In the genomic region with DNA sequence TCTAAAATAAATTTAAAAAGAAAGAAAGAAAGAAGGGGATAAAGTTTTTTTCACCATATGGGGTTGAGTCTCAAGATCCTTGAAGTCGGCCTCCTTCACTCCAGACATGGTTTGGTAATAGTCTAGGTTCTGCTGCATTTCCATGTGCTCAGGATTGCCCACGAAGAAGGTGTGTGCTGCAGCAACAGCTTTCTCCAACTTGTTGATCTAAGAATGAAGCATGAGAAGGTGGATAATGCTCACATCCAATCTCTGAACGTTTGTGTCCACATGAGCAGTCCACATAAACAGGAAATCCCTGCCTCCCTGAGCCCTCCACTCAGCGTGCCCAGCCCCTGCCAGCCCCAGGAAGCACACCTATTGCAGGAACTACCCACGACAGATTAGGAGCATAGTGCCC, we compare ENCODE assay signal across 29 cellular contexts. TPM values are rescaled to one million over a fixed set of nuclear protein-coding genes. Genes with fewer than 3 reads are reported as not detected.
DNase-seq lines count a peak whose midpoint lies in the region; ATAC-seq and TF ChIP-seq lines count a peak whose summit lies in the region.
"Had no signal": no experiment of that assay in that cellular context is flagged by ENCODE, and none has a peak within 500 bp of the region (broad histone marks: within the 10 kb centered on the region; RNA-seq: fewer than 3 reads in every experiment).

No MANE protein-coding gene starts in this region.

- H2BK20ac ChIP-seq in IMR-90 (ENCODE audit: low read depth, low read length) = no peak overlapping the region

- H2AK5ac ChIP-seq in IMR-90 (ENCODE audit: low read depth, low read length) = no peak overlapping the region

- 0 out of 2 replicates have a peak overlapping the region, but pooled peaks have one; percentile 20 for H3K23ac ChIP-seq in IMR-90 (ENCODE audit: low read depth, low read length)

- no peak overlapping the region for H4K5ac ChIP-seq in IMR-90 (ENCODE audit: low read depth, low read length)

- H2AFZ ChIP-seq in IMR-90 (replicated peaks; ENCODE audit: low read length, poor library complexity) (no peak overlapping the region), mammary epithelial cell (ENCODE audit: low read depth, low read length) (peak overlapping the region; percentile 37)
- H2AFZ ChIP-seq: GM23338, PC-9 had no signal

- peaks cover 45% of the 10 kb centered on the region for H3K36me3 Mint-ChIP-seq in MCF 10A (ENCODE audit: insufficient read depth, unreplicated experiment)
- peaks cover 4% of the 10 kb centered on the region for H3K36me3 Mint-ChIP-seq in neural crest cell (ENCODE audit: low read depth)
- H3K36me3 Mint-ChIP-seq: IgD-negative memory B cell had no signal

- H3K14ac ChIP-seq in IMR-90 (replicated peaks; ENCODE audit: low read depth, low read length) = no peak overlapping the region

- no peak overlapping the region for H3K9ac ChIP-seq in IMR-90 (ENCODE audit: low read depth, low read length)
- H3K9ac ChIP-seq in mammary epithelial cell (ENCODE audit: insufficient read depth, low read length) = no peak overlapping the region

- intact Hi-C loops in breast epithelium (cut with DNase I; ENCODE audit: low total_unique reads) = no loop called here
- intact Hi-C loops in MCF 10A (cut with micrococcal nuclease) = no loop called here
- intact Hi-C loops in IMR-90 (cut with micrococcal nuclease) = loop anchor here (10.0 kb wide), 1 partner anchor 427 kb away; a partner anchor contains a TSS
- intact Hi-C loops in mammary epithelial cell (cut with micrococcal nuclease) = no loop called here

- H3K27ac ChIP-seq in breast epithelium (peak overlapping the region; percentile 28 to 45), IMR-90 (ENCODE audit: insufficient read depth, low read length) (no peak overlapping the region), mammary epithelial cell (ENCODE audit: insufficient read depth, low read depth, low read length) (no peak overlapping the region)
- H3K27ac ChIP-seq: A549, PC-9, SJSA1 had no signal

- no peak overlapping the region for H4K91ac ChIP-seq in IMR-90 (ENCODE audit: insufficient read depth, low read depth, low read length)

- POLR2A ChIA-PET in MCF 10A (lab: Yijun Ruan, JAX) (interaction anchor here (1.0 kb wide), 1 partner anchor 188 kb away, joined by 4 read pairs; no protein-coding TSS in a partner anchor), IMR-90 (lab: Charles Lee; ENCODE audit: unreplicated experiment) (interaction anchor here (0.6 kb wide), 1 partner anchor 40 kb away, joined by 5 read pairs; no protein-coding TSS in a partner anchor)

- TF ChIP-seq CTCF in breast epithelium (IDR thresholded peaks at IDR 0.05) = no peak
- TF ChIP-seq CTCF in MCF 10A (IDR thresholded peaks at IDR 0.05; ENCODE audit: unreplicated experiment) = no peak
- no peak for TF ChIP-seq CTCF in IMR-90 (conservative IDR thresholded peaks at IDR 0.05; ENCODE audit: low read depth, low read length)
- TF ChIP-seq CTCF in mammary epithelial cell (conservative IDR thresholded peaks at IDR 0.05 in 1 of 2, IDR thresholded peaks at IDR 0.05 in 1 of 2; ENCODE audit: extremely low read depth in 1 of 2, insufficient read depth in 1 of 2, low read depth in 1 of 2, low read length in 2 of 2) = no peak
- no peak for TF ChIP-seq CTCF in neural crest cell (conservative IDR thresholded peaks at IDR 0.05)

- peaks cover 19 to 31% of the 10 kb centered on the region in 2 experiments for H3K79me1 ChIP-seq in IMR-90 (ENCODE audit: low read depth in 1 of 2, low read length in 2 of 2)

- H3K4ac ChIP-seq in IMR-90 (ENCODE audit: low read depth, low read length) = no peak overlapping the region

- H4K20me1 ChIP-seq in IMR-90 (ENCODE audit: insufficient read depth, low read length) (peaks cover 32% of the 10 kb centered on the region), mammary epithelial cell (ENCODE audit: insufficient read depth, low read length) (no peaks in the 10 kb centered on the region)

- in situ Hi-C loops in IMR-90 (cut with MboI; ENCODE audit: low sequenced_read_pairs) (no loop called here), mammary epithelial cell (cut with MboI; ENCODE audit: low sequenced_read_pairs in 2 of 2) (no loop called here)

- no peak for ATAC-seq in IMR-90 (ENCODE audit: low read depth)
- no peak for ATAC-seq in GM18873 (IDR thresholded peaks at IDR 0.05; ENCODE audit: low FRiP score, unreplicated experiment)
- no peak for ATAC-seq in GM18907 (IDR thresholded peaks at IDR 0.05; ENCODE audit: unreplicated experiment)
- ATAC-seq: A549, GM23338 had no signal

- H3K18ac ChIP-seq in IMR-90 (ENCODE audit: low read depth, low read length) = no peak overlapping the region

- H3K9me3 ChIP-seq in breast epithelium (no peaks in the 10 kb centered on the region), IMR-90 (ENCODE audit: control insufficient read depth, insufficient read depth, low read length) (no peaks in the 10 kb centered on the region), mammary epithelial cell (replicated peaks; ENCODE audit: insufficient read depth, low read length) (no peaks in the 10 kb centered on the region)
- H3K9me3 ChIP-seq: A549, SJSA1 had no signal

- H3K9me3 Mint-ChIP-seq in MCF 10A (ENCODE audit: unreplicated experiment) (no peaks in the 10 kb centered on the region), neural crest cell (no peaks in the 10 kb centered on the region)
- H3K9me3 Mint-ChIP-seq: CD14-positive monocyte, GM23338, H9, HFFc6, IgD-negative memory B cell had no signal

- dilution Hi-C loops in IMR-90 (cut with HindIII; ENCODE audit: low sequenced_read_pairs, unreplicated experiment) = no loop called here
- dilution Hi-C loops in mammary epithelial cell (cut with HindIII; ENCODE audit: low sequenced_read_pairs) = no loop called here

- no peak for TF ChIP-seq RAD21 in IMR-90 (IDR thresholded peaks at IDR 0.05; ENCODE audit: low read length)

- H3K4me1 ChIP-seq in breast epithelium (peaks cover 0 to 5% of the 10 kb centered on the region in 2 donors), IMR-90 (ENCODE audit: control insufficient read depth, insufficient read depth, low read length) (no peaks in the 10 kb centered on the region; the same call in 1 of the 2 replicates), mammary epithelial cell (ENCODE audit: insufficient read depth, low read length) (peaks cover 19% of the 10 kb centered on the region)

- no peak overlapping the region for H2AK9ac ChIP-seq in IMR-90 (replicated peaks; ENCODE audit: low read depth, low read length, poor library complexity)

- DNase-seq in breast epithelium (ENCODE audit: low spot score in 2 of 2) = no peak
- no peak for DNase-seq in MCF 10A (ENCODE audit: unreplicated experiment)
- DNase-seq in IMR-90 = no peak
- no peak for DNase-seq in mammary epithelial cell
- DNase-seq in neural crest cell (ENCODE audit: low read depth, low spot score) = no peak
- no peak for DNase-seq in NCI-H146 treated with DMSO at 0.1 percent for 48 hours (lab: John Stamatoyannopoulos, UW; ENCODE audit: unreplicated experiment)
- DNase-seq: Calu3; DMS79 treated with DMSO at 0.1 percent for 48 hours; H9; HFFc6; MV-4-11; NCI-H1105; NCI-H1436 treated with DMSO at 0.1 percent for 48 hours; NCI-H1930; NCI-H2107; NCI-H524 treated with DMSO at 0.1 percent for 48 hours; NCI-H82; NK-92 treated with Interleukin-12 subunit alpha and Interleukin-12 subunit beta, amount 100 ng/mL, for 24 hours; PC-9; Right ventricle myocardium superior had no signal

- H3K36me3 ChIP-seq in breast epithelium = no peaks in the 10 kb centered on the region
- peaks cover 25% of the 10 kb centered on the region for H3K36me3 ChIP-seq in IMR-90 (ENCODE audit: control insufficient read depth, insufficient read depth, low read length)
- H3K36me3 ChIP-seq in mammary epithelial cell (ENCODE audit: insufficient read depth, low read length) = no peaks in the 10 kb centered on the region

- H4K8ac ChIP-seq in IMR-90 (ENCODE audit: low read depth in 2 of 2, low read length in 2 of 2) = no peak overlapping the region

- no CpG with 5 or more reads among the region's 5 CpGs for WGBS in IMR-90 (ENCODE audit: extremely low coverage in 2 of 2, insufficient read length in 1 of 2), 2 experiments
- WGBS in mammary epithelial cell (ENCODE audit: low coverage, missing lambda C conversion rate) = 54% methylated on average over 5 of the region's 5 CpGs

- BruUV-seq in MCF 10A (replicated peaks; lab: Mats Ljungman, UMichigan) = no TSS peak
- BruUV-seq in IMR-90 (replicated peaks; lab: Mats Ljungman, UMichigan) = no TSS peak
- no TSS peak for BruUV-seq in mammary epithelial cell (replicated peaks; lab: Mats Ljungman, UMichigan)

- H3K27me3 ChIP-seq in breast epithelium (no peaks in the 10 kb centered on the region), IMR-90 (ENCODE audit: control insufficient read depth, insufficient read depth, low read length) (no peaks in the 10 kb centered on the region), mammary epithelial cell (ENCODE audit: insufficient read depth, low read length) (no peaks in the 10 kb centered on the region)
- H3K27me3 ChIP-seq: SJSA1 had no signal

- TF ChIP-seq POLR2A in breast epithelium (IDR thresholded peaks at IDR 0.05) (no peak), IMR-90 (IDR thresholded peaks at IDR 0.05; ENCODE audit: low read depth, low read length) (no peak)

- H3K4me3 ChIP-seq in breast epithelium (no peak overlapping the region), IMR-90 (ENCODE audit: insufficient read depth, low read depth, low read length) (no peak overlapping the region), mammary epithelial cell (replicated peaks in 1 of 3; ENCODE audit: insufficient read depth in 1 of 3, low read depth in 2 of 3, low read length in 3 of 3) (no peak overlapping the region)
- H3K4me3 ChIP-seq: A549, GM23338, PC-9, SJSA1 had no signal

- CTCF ChIA-PET in MCF 10A (lab: Yijun Ruan, JAX) (interaction anchor here (0.6 to 0.8 kb wide), 2 partner anchors 181 to 198 kb away, joined by 3 to 4 read pairs; no protein-coding TSS in a partner anchor), IMR-90 (lab: Yijun Ruan, JAX) (interaction anchor here (0.6 kb wide), 1 partner anchor 44 kb away, joined by 3 read pairs; no protein-coding TSS in a partner anchor), mammary epithelial cell (lab: Charles Lee; ENCODE audit: low non-redundant PET) (no interaction called here)

- H3K4me1 Mint-ChIP-seq in MCF 10A (ENCODE audit: insufficient read depth, unreplicated experiment) (peaks cover under 1% of the 10 kb centered on the region), neural crest cell (peaks cover 4% of the 10 kb centered on the region)
- H3K4me1 Mint-ChIP-seq: GM23338 had no signal

- no peak overlapping the region for H3K27ac Mint-ChIP-seq in MCF 10A (ENCODE audit: low read depth, unreplicated experiment)
- peak overlapping the region; percentile 83 for H3K27ac Mint-ChIP-seq in neural crest cell (ENCODE audit: unreplicated experiment)
- H3K27ac Mint-ChIP-seq: GM23338, H9, HFFc6 had no signal

- no peak overlapping the region for H2BK5ac ChIP-seq in IMR-90 (ENCODE audit: low read depth, low read length, poor library complexity, severe bottlenecking)

- peaks cover 7% of the 10 kb centered on the region for H3K9me1 ChIP-seq in IMR-90 (ENCODE audit: insufficient read depth, low read length)

- no peaks in the 10 kb centered on the region for H3K27me3 Mint-ChIP-seq in MCF 10A (ENCODE audit: insufficient read depth, unreplicated experiment)
- no peaks in the 10 kb centered on the region for H3K27me3 Mint-ChIP-seq in neural crest cell (ENCODE audit: low read depth)
- H3K27me3 Mint-ChIP-seq: IgD-negative memory B cell had no signal

- peaks cover 39% of the 10 kb centered on the region for H3K79me2 ChIP-seq in mammary epithelial cell (ENCODE audit: insufficient read depth, low read length)

- no peak overlapping the region for H2BK15ac ChIP-seq in IMR-90 (ENCODE audit: low read depth, low read length)

- no peak overlapping the region for H3K4me2 ChIP-seq in IMR-90 (ENCODE audit: low read depth, low read length)
- H3K4me2 ChIP-seq in mammary epithelial cell (ENCODE audit: insufficient read depth, low read depth, low read length) = no peak overlapping the region
- H3K4me2 ChIP-seq: A549, GM23338, PC-9 had no signal

- H3K4me3 Mint-ChIP-seq in MCF 10A (ENCODE audit: unreplicated experiment) (no peak overlapping the region), neural crest cell (peak overlapping the region; percentile 15)
- H3K4me3 Mint-ChIP-seq: CD14-positive monocyte, GM23338, H9, HFFc6, IgD-negative memory B cell had no signal

- H2BK120ac ChIP-seq in IMR-90 (ENCODE audit: low read depth, low read length) = no peak overlapping the region

- H3K56ac ChIP-seq in IMR-90 (ENCODE audit: extremely low read depth, insufficient read depth, low read length) = no peak overlapping the region

RNA-seq across cellular contexts. Expression of a gene that starts 4.6 kb away (rescaled TPM):
- total RNA-seq in breast epithelium (10 to 100 TPM; 23.1 to 34.9 (median 34.4) TPM), MCF 10A (2022) (36.1 and 57.2 TPM in 2 replicates), IMR-90 (2012; rRNA removed) (85.3 and 108 TPM in 2 replicates), mammary epithelial cell (10 to 100 TPM; 40.1 to 44.0 TPM), neural crest cell (77.2 and 88.6 TPM in 2 replicates)
- polyA plus RNA-seq in IMR-90 (2012; rRNA removed) (210 and 236 TPM in 2 replicates), mammary epithelial cell (42.5 TPM)
- 179 and 195 TPM in 2 replicates for polyA plus RNA-seq in IMR-90 (2012; cell fraction: cytosol; rRNA removed)
- 280 and 570 TPM in 2 replicates for polyA plus RNA-seq in IMR-90 (2012; cell fraction: nucleus; rRNA removed; ENCODE audit: low replicate concordance)
- polyA minus RNA-seq in mammary epithelial cell = 30.0 TPM

RNA-seq across cellular contexts. Expression of a gene that starts 4.8 kb away (rescaled TPM):
- 10 to 100 TPM in 1 of 3 donors, 1 to 10 TPM in 2; 5.2 to 10.8 (median 6.7) TPM for total RNA-seq in breast epithelium
- total RNA-seq in MCF 10A (2022) = 11.7 and 13.8 TPM in 2 replicates
- total RNA-seq in IMR-90 (2012; rRNA removed) = 2.0 and 3.9 TPM in 2 replicates
- polyA plus RNA-seq in IMR-90 (2012; rRNA removed) = 4.7 and 6.0 TPM in 2 replicates
- polyA plus RNA-seq in IMR-90 (2012; cell fraction: cytosol; rRNA removed) = 0.88 and 2.3 TPM in 2 replicates
- polyA plus RNA-seq in IMR-90 (2012; cell fraction: nucleus; rRNA removed; ENCODE audit: low replicate concordance) = 0.64 and 7.0 TPM in 2 replicates
- 10 to 100 TPM in 1 of 2 donors, 1 to 10 TPM in 1; 4.0 to 11.0 TPM for total RNA-seq in mammary epithelial cell
- 5.8 TPM for polyA plus RNA-seq in mammary epithelial cell
- not detected for polyA minus RNA-seq in mammary epithelial cell
- total RNA-seq in neural crest cell = 9.7 and 13.6 TPM in 2 replicates

RNA-seq across cellular contexts. Expression of a gene that starts 22.2 kb away (rescaled TPM):
- 1 to 10 TPM in 2 of 3 donors, not detected in 1; 2.9 to 3.1 TPM for total RNA-seq in breast epithelium
- not detected in 2 replicates for total RNA-seq in MCF 10A (2022)
- total RNA-seq in IMR-90 (2012; rRNA removed) = not detected in 2 replicates
- polyA plus RNA-seq in IMR-90 (2012; rRNA removed) = not detected in 2 replicates
- not detected in 2 replicates for polyA plus RNA-seq in IMR-90 (2012; cell fraction: cytosol; rRNA removed)
- polyA plus RNA-seq in IMR-90 (2012; cell fraction: nucleus; rRNA removed; ENCODE audit: low replicate concordance) = not detected in 2 replicates
- total RNA-seq in mammary epithelial cell = 1 to 10 TPM in 1 of 2 donors, not detected in 1; 2.5 TPM
- 0.10 TPM for polyA plus RNA-seq in mammary epithelial cell
- polyA minus RNA-seq in mammary epithelial cell = not detected
- 0.14 and 0.19 TPM in 2 replicates for total RNA-seq in neural crest cell
- total RNA-seq: Calu3, HFFc6, M059J, PC-9, Right ventricle myocardium superior, RPMI7951, SJSA1 had no signal
- polyA plus RNA-seq: CD14-positive monocyte, IgD-negative memory B cell had no signal

RNA-seq across cellular contexts. Expression of a gene that starts 22.5 kb away (rescaled TPM):
- total RNA-seq in breast epithelium (under 1 TPM; under 0.01 to 0.59 (median 0.16) TPM), MCF 10A (2022) (0.17 TPM in 1 of 2 replicates, not detected in the other), IMR-90 (2012; rRNA removed) (not detected in 2 replicates), mammary epithelial cell (under 1 TPM in 1 of 2 donors, not detected in 1; 0.16 TPM), neural crest cell (0.70 and 0.91 TPM in 2 replicates)
- polyA plus RNA-seq in IMR-90 (2012; rRNA removed) (0.14 TPM in 1 of 2 replicates, not detected in the other), mammary epithelial cell (0.02 TPM)
- polyA plus RNA-seq in IMR-90 (2012; cell fraction: cytosol; rRNA removed) = not detected in 2 replicates
- 0.02 and 0.06 TPM in 2 replicates for polyA plus RNA-seq in IMR-90 (2012; cell fraction: nucleus; rRNA removed; ENCODE audit: low replicate concordance)
- not detected for polyA minus RNA-seq in mammary epithelial cell
- total RNA-seq: HFFc6, Right ventricle myocardium superior, RPMI7951, SJSA1 had no signal
- polyA plus RNA-seq: CD14-positive monocyte, IgD-negative memory B cell had no signal

RNA-seq across cellular contexts. Expression of a gene that starts 54.7 kb away (rescaled TPM):
- 10 to 100 TPM; 11.1 to 22.1 (median 14.9) TPM for total RNA-seq in breast epithelium
- 13.2 and 17.2 TPM in 2 replicates for total RNA-seq in MCF 10A (2022)
- total RNA-seq in IMR-90 (2012; rRNA removed) = 5.0 and 5.6 TPM in 2 replicates
- polyA plus RNA-seq in IMR-90 (2012; rRNA removed) = 5.9 and 7.2 TPM in 2 replicates
- polyA plus RNA-seq in IMR-90 (2012; cell fraction: cytosol; rRNA removed) = 3.4 and 3.6 TPM in 2 replicates
- polyA plus RNA-seq in IMR-90 (2012; cell fraction: nucleus; rRNA removed; ENCODE audit: low replicate concordance) = 8.3 and 25.2 TPM in 2 replicates
- 10 to 100 TPM; 11.2 to 15.3 TPM for total RNA-seq in mammary epithelial cell
- 5.5 TPM for polyA plus RNA-seq in mammary epithelial cell
- 6.4 TPM for polyA minus RNA-seq in mammary epithelial cell
- total RNA-seq in neural crest cell = 7.1 and 8.8 TPM in 2 replicates

Comparison
In these comparisons a context has a peak if more than half of its experiments do, and no peak if none do; other contexts are left out.
1. H3K27ac ChIP-seq: peak in breast epithelium (2 of 2); none in IMR-90 (single experiment) and mammary epithelial cell (single experiment).